2 cellular contexts compared by ENCODE assay signal in the genomic region with DNA sequence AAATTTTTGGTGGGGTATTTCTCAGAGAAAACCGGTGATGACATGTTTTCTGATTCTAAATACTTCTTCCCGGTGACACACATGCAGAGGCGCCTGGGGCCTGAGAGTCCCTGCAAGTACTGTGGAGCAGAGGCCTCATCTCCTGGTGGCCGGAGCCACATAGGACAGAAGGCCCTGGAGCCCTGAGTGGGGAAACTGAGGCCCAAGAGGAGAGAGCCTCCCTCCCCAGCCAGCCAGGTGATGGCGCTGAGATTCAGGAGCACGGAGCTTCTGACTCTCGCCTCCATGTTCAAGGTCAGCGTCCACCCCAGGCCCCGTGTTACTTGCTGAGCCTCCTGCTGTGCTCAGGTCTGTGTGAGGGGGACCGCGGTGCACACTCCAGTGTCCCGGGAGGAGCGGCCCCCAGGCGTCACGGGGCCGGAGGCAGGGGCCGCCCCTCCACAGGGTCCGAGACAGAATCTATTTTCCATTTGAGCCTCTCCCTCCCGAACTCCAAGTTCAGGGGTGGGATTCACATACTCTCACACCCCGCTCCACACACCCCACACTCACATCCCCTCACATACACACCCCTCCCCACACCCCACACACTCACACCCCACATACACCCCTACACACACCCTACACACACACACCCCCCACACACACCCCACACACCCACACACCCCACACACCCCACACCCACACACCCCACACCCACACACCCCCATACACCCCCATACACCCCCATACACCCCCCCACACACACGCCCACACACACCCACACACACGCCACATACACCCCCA.
TF ChIP-seq lines count a peak whose summit lies in the region.

No MANE protein-coding gene starts in this region.

TF ChIP-seq in HEK293, 187 proteins besides CTCF, POLR2A, EP300 and RAD21 (continued from another document):
- TF ChIP-seq, protein P1, sequence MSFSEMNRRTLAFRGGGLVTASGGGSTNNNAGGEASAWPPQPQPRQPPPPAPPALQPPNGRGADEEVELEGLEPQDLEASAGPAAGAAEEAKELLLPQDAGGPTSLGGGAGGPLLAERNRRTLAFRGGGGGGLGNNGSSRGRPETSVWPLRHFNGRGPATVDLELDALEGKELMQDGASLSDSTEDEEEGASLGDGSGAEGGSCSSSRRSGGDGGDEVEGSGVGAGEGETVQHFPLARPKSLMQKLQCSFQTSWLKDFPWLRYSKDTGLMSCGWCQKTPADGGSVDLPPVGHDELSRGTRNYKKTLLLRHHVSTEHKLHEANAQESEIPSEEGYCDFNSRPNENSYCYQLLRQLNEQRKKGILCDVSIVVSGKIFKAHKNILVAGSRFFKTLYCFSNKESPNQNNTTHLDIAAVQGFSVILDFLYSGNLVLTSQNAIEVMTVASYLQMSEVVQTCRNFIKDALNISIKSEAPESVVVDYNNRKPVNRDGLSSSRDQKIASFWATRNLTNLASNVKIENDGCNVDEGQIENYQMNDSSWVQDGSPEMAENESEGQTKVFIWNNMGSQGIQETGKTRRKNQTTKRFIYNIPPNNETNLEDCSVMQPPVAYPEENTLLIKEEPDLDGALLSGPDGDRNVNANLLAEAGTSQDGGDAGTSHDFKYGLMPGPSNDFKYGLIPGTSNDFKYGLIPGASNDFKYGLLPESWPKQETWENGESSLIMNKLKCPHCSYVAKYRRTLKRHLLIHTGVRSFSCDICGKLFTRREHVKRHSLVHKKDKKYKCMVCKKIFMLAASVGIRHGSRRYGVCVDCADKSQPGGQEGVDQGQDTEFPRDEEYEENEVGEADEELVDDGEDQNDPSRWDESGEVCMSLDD (tag by site-specific recombination; IDR thresholded peaks at IDR 0.05) = peak; percentile 75; the same call in 1 of the 2 replicates
- TF ChIP-seq ZSCAN16 (tag by site-specific recombination; IDR thresholded peaks at IDR 0.05) (no peak), GLI2 (tag by site-specific recombination; IDR thresholded peaks at IDR 0.05; ENCODE audit: borderline replicate concordance, low read depth) (no peak), ZNF266 (tag by site-specific recombination; IDR thresholded peaks at IDR 0.05; ENCODE audit: low read depth) (no peak), KLF7 (tag by site-specific recombination; IDR thresholded peaks at IDR 0.05; ENCODE audit: borderline replicate concordance) (no peak), ZFHX2 (tag by site-specific recombination; conservative IDR thresholded peaks at IDR 0.05) (peak; percentile 56)
- TF ChIP-seq, protein P2, sequence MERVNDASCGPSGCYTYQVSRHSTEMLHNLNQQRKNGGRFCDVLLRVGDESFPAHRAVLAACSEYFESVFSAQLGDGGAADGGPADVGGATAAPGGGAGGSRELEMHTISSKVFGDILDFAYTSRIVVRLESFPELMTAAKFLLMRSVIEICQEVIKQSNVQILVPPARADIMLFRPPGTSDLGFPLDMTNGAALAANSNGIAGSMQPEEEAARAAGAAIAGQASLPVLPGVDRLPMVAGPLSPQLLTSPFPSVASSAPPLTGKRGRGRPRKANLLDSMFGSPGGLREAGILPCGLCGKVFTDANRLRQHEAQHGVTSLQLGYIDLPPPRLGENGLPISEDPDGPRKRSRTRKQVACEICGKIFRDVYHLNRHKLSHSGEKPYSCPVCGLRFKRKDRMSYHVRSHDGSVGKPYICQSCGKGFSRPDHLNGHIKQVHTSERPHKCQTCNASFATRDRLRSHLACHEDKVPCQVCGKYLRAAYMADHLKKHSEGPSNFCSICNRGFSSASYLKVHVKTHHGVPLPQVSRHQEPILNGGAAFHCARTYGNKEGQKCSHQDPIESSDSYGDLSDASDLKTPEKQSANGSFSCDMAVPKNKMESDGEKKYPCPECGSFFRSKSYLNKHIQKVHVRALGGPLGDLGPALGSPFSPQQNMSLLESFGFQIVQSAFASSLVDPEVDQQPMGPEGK (tag by site-specific recombination; IDR thresholded peaks at IDR 0.05) = peak; percentile 40; the same call in 1 of the 2 replicates
TF ChIP-seq in HEK293: peak in this region for 5.

TF ChIP-seq in HepG2, 621 proteins besides CTCF, POLR2A, EP300 and RAD21 (continued from another document and continues in another):
- TF ChIP-seq NR2F6 (IDR thresholded peaks at IDR 0.05) (no peak), NR2F6 (CRISPR knock-in tag; IDR thresholded peaks at IDR 0.05) (peak; percentile 23; the same call in 1 of the 2 replicates), ZFP82 (CRISPR knock-in tag; IDR thresholded peaks at IDR 0.05; ENCODE audit: borderline replicate concordance) (no peak), ZNF605 (CRISPR knock-in tag; IDR thresholded peaks at IDR 0.05) (no peak), MTF2 (CRISPR knock-in tag; IDR thresholded peaks at IDR 0.05; ENCODE audit: borderline replicate concordance) (no peak), FOSL2 (CRISPR knock-in tag; IDR thresholded peaks at IDR 0.05) (0 out of 2 replicates have a peak, but pooled peaks have one; percentile 9), DPF2 (CRISPR knock-in tag; IDR thresholded peaks at IDR 0.05; ENCODE audit: borderline replicate concordance, low read depth) (no peak), ZNF883 (CRISPR knock-in tag; IDR thresholded peaks at IDR 0.05; ENCODE audit: not compliant biosample characterization) (no peak), ATRX (CRISPR knock-in tag; IDR thresholded peaks at IDR 0.05; ENCODE audit: borderline replicate concordance) (no peak), WIZ (CRISPR knock-in tag; IDR thresholded peaks at IDR 0.05) (no peak), ETV5 (CRISPR knock-in tag; IDR thresholded peaks at IDR 0.05; ENCODE audit: borderline replicate concordance) (no peak), ZNF570 (CRISPR knock-in tag; IDR thresholded peaks at IDR 0.05; ENCODE audit: borderline replicate concordance) (no peak), TEAD3 (CRISPR knock-in tag; optimal IDR thresholded peaks at IDR 0.05; ENCODE audit: borderline replicate concordance) (peak; percentile 25), ATF7-NPFF (CRISPR knock-in tag; IDR thresholded peaks at IDR 0.05; ENCODE audit: low read depth) (0 out of 2 replicates have a peak, but pooled peaks have one; percentile 11), SALL1 (CRISPR knock-in tag; IDR thresholded peaks at IDR 0.05) (0 out of 2 replicates have a peak, but pooled peaks have one; percentile 9), HDAC2 (CRISPR knock-in tag; IDR thresholded peaks at IDR 0.05) (peak; percentile 36; the same call in 1 of the 2 replicates), CCAR2 (optimal IDR thresholded peaks at IDR 0.05; ENCODE audit: low read depth, low read length) (no peak), FOXA1 (IDR thresholded peaks at IDR 0.05) (no peak), FOXA1 (CRISPR knock-in tag; IDR thresholded peaks at IDR 0.05) (0 out of 2 replicates have a peak, but pooled peaks have one; percentile 22)
- TF ChIP-seq, protein P2 (CRISPR knock-in tag; IDR thresholded peaks at IDR 0.05) = peak; percentile 60; the same call in 1 of the 2 replicates
- TF ChIP-seq, protein P3, sequence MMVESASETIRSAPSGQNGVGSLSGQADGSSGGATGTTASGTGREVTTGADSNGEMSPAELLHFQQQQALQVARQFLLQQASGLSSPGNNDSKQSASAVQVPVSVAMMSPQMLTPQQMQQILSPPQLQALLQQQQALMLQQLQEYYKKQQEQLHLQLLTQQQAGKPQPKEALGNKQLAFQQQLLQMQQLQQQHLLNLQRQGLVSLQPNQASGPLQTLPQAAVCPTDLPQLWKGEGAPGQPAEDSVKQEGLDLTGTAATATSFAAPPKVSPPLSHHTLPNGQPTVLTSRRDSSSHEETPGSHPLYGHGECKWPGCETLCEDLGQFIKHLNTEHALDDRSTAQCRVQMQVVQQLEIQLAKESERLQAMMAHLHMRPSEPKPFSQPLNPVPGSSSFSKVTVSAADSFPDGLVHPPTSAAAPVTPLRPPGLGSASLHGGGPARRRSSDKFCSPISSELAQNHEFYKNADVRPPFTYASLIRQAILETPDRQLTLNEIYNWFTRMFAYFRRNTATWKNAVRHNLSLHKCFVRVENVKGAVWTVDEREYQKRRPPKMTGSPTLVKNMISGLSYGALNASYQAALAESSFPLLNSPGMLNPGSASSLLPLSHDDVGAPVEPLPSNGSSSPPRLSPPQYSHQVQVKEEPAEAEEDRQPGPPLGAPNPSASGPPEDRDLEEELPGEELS (CRISPR knock-in tag; IDR thresholded peaks at IDR 0.05) = no peak
- TF ChIP-seq, protein P4, sequence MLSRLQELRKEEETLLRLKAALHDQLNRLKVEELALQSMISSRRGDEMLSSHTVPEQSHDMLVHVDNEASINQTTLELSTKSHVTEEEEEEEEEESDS (CRISPR knock-in tag; IDR thresholded peaks at IDR 0.05; ENCODE audit: borderline replicate concordance) = no peak
- TF ChIP-seq, protein P5, sequence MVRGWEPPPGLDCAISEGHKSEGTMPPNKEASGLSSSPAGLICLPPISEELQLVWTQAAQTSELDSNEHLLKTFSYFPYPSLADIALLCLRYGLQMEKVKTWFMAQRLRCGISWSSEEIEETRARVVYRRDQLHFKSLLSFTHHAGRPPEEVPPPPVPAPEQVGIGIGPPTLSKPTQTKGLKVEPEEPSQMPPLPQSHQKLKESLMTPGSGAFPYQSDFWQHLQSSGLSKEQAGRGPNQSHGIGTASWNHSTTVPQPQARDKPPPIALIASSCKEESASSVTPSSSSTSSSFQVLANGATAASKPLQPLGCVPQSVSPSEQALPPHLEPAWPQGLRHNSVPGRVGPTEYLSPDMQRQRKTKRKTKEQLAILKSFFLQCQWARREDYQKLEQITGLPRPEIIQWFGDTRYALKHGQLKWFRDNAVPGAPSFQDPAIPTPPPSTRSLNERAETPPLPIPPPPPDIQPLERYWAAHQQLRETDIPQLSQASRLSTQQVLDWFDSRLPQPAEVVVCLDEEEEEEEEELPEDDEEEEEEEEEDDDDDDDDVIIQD (CRISPR knock-in tag; IDR thresholded peaks at IDR 0.05; ENCODE audit: low read depth) = no peak
- TF ChIP-seq, protein P6, sequence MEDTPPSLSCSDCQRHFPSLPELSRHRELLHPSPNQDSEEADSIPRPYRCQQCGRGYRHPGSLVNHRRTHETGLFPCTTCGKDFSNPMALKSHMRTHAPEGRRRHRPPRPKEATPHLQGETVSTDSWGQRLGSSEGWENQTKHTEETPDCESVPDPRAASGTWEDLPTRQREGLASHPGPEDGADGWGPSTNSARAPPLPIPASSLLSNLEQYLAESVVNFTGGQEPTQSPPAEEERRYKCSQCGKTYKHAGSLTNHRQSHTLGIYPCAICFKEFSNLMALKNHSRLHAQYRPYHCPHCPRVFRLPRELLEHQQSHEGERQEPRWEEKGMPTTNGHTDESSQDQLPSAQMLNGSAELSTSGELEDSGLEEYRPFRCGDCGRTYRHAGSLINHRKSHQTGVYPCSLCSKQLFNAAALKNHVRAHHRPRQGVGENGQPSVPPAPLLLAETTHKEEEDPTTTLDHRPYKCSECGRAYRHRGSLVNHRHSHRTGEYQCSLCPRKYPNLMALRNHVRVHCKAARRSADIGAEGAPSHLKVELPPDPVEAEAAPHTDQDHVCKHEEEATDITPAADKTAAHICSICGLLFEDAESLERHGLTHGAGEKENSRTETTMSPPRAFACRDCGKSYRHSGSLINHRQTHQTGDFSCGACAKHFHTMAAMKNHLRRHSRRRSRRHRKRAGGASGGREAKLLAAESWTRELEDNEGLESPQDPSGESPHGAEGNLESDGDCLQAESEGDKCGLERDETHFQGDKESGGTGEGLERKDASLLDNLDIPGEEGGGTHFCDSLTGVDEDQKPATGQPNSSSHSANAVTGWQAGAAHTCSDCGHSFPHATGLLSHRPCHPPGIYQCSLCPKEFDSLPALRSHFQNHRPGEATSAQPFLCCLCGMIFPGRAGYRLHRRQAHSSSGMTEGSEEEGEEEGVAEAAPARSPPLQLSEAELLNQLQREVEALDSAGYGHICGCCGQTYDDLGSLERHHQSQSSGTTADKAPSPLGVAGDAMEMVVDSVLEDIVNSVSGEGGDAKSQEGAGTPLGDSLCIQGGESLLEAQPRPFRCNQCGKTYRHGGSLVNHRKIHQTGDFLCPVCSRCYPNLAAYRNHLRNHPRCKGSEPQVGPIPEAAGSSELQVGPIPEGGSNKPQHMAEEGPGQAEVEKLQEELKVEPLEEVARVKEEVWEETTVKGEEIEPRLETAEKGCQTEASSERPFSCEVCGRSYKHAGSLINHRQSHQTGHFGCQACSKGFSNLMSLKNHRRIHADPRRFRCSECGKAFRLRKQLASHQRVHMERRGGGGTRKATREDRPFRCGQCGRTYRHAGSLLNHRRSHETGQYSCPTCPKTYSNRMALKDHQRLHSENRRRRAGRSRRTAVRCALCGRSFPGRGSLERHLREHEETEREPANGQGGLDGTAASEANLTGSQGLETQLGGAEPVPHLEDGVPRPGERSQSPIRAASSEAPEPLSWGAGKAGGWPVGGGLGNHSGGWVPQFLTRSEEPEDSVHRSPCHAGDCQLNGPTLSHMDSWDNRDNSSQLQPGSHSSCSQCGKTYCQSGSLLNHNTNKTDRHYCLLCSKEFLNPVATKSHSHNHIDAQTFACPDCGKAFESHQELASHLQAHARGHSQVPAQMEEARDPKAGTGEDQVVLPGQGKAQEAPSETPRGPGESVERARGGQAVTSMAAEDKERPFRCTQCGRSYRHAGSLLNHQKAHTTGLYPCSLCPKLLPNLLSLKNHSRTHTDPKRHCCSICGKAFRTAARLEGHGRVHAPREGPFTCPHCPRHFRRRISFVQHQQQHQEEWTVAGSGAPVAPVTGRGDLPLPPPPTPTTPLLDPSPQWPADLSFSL (CRISPR knock-in tag; IDR thresholded peaks at IDR 0.05) = 0 out of 2 replicates have a peak, but pooled peaks have one; percentile 25
- TF ChIP-seq, protein P7, sequence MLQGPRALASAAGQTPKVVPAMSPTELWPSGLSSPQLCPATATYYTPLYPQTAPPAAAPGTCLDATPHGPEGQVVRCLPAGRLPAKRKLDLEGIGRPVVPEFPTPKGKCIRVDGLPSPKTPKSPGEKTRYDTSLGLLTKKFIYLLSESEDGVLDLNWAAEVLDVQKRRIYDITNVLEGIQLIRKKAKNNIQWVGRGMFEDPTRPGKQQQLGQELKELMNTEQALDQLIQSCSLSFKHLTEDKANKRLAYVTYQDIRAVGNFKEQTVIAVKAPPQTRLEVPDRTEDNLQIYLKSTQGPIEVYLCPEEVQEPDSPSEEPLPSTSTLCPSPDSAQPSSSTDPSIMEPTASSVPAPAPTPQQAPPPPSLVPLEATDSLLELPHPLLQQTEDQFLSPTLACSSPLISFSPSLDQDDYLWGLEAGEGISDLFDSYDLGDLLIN (CRISPR knock-in tag; IDR thresholded peaks at IDR 0.05; ENCODE audit: borderline replicate concordance) = no peak
- TF ChIP-seq, protein P8, sequence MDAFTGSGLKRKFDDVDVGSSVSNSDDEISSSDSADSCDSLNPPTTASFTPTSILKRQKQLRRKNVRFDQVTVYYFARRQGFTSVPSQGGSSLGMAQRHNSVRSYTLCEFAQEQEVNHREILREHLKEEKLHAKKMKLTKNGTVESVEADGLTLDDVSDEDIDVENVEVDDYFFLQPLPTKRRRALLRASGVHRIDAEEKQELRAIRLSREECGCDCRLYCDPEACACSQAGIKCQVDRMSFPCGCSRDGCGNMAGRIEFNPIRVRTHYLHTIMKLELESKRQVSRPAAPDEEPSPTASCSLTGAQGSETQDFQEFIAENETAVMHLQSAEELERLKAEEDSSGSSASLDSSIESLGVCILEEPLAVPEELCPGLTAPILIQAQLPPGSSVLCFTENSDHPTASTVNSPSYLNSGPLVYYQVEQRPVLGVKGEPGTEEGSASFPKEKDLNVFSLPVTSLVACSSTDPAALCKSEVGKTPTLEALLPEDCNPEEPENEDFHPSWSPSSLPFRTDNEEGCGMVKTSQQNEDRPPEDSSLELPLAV (CRISPR knock-in tag; conservative IDR thresholded peaks at IDR 0.05; ENCODE audit: low read depth) = no peak
